In genomic region chr9:80839821-80840670, GRCh38 we compare ENCODE assay signal across 18 cellular contexts.
A peak's percentile ranks its signal among the peaks of the same experiment; 100 is the strongest.
DNase-seq lines count a peak whose midpoint lies in the region; ATAC-seq lines count a peak whose summit lies in the region.
"Had no signal": no experiment of that assay in that cellular context is flagged by ENCODE, and none has a peak within 500 bp of the region (broad histone marks: within the 10 kb centered on the region; RNA-seq: fewer than 3 reads in every experiment).

No MANE protein-coding gene starts in this region.

- DNase-seq in Ammon's horn (ENCODE audit: low spot score) (peak; percentile 13), HS-5 (ENCODE audit: low read depth) (peak; percentile 13), RPMI7951 (ENCODE audit: low read depth) (peak; percentile 50), fibroblast of the conjunctiva (ENCODE audit: low read depth) (peak; percentile 13), SIG-M5 (lab: John Stamatoyannopoulos, UW) (no peak), NCI-H748 treated with DMSO at 0.1 percent for 48 hours (lab: John Stamatoyannopoulos, UW) (no peak)
- DNase-seq: GDM1, GM23248, HCEC 1CT, Kasumi-1, NCI-H1105 treated with DMSO at 0.1 percent for 48 hours, NCI-H187, NCI-H2107, NCI-H226, NCI-H69, OCI-M1, T-helper 1 cell had no signal

- no peak for ATAC-seq in GM18861 (IDR thresholded peaks at IDR 0.05; ENCODE audit: unreplicated experiment)

Comparison
In these comparisons a context has a peak if more than half of its experiments do, and no peak if none do; other contexts are left out.
1. DNase-seq: peak in Ammon's horn (single experiment), HS-5 (single experiment), RPMI7951 (single experiment) and fibroblast of the conjunctiva (single experiment); none in SIG-M5 (single experiment) and NCI-H748 treated with DMSO at 0.1 percent for 48 hours (single experiment).